Comparison of ENCODE assay signal across 8 cellular contexts in genomic region chr9:112443200-112443599, GRCh38. TPM values are rescaled to one million over a fixed set of nuclear protein-coding genes. Genes with fewer than 3 reads are reported as not detected.
A peak's percentile ranks its signal among the peaks of the same experiment; 100 is the strongest.
DNase-seq lines count a peak whose midpoint lies in the region; ATAC-seq and TF ChIP-seq lines count a peak whose summit lies in the region.

No MANE protein-coding gene starts in this region.

- no peak overlapping the region for H2AFZ ChIP-seq in KMS-11 (ENCODE audit: low read depth)

- no peak overlapping the region for H3K9ac ChIP-seq in KMS-11
- H3K9ac ChIP-seq in liver (ENCODE audit: low read depth in 1 of 2, low read length in 2 of 2) = no peak overlapping the region

- H3K4me1 ChIP-seq in KMS-11 (ENCODE audit: low read depth, poor library complexity, severe bottlenecking) (no peaks in the 10 kb centered on the region), liver (ENCODE audit: control insufficient read depth in 4 of 4, insufficient read depth in 4 of 4, low read length in 3 of 4) (no peaks in the 10 kb centered on the region)

- no peaks in the 10 kb centered on the region for H4K20me1 ChIP-seq in KMS-11 (ENCODE audit: insufficient read depth)

- ATAC-seq in HG02642 (IDR thresholded peaks at IDR 0.05; ENCODE audit: poor library complexity, unreplicated experiment) (no peak), T-helper 17 cell (no peak)

- no peaks in the 10 kb centered on the region for H3K27me3 ChIP-seq in KMS-11 (ENCODE audit: insufficient read depth, low read depth)
- no peaks in the 10 kb centered on the region for H3K27me3 ChIP-seq in liver (ENCODE audit: control insufficient read depth in 4 of 4, insufficient read depth in 4 of 4, low read length in 3 of 4)

- peak; percentile 53 to 70 for TF ChIP-seq RAD21 in liver (IDR thresholded peaks at IDR 0.05)

- no peaks in the 10 kb centered on the region for H3K27me3 Mint-ChIP-seq in activated naive CD4-positive, alpha-beta T cell treated with anti-CD3 and anti-CD28 coated beads for 36 hours (ENCODE audit: low read depth)
- no peaks in the 10 kb centered on the region for H3K27me3 Mint-ChIP-seq in T-helper 17 cell

- CTCF ChIA-PET in activated naive CD4-positive, alpha-beta T cell treated with anti-CD3 and anti-CD28 coated beads for 36 hours (lab: Charles Lee) = interaction anchor here (0.6 to 3.0 kb wide), 6 partner anchors 8 to 350 kb away, joined by 3 to 12 read pairs (median 4); no protein-coding TSS in a partner anchor

- H3K27ac ChIP-seq in KMS-11 (no peak overlapping the region), liver (ENCODE audit: low read depth in 1 of 2, low read length in 2 of 2) (no peak overlapping the region)

- intact Hi-C loops in activated naive CD4-positive, alpha-beta T cell treated with anti-CD3 and anti-CD28 coated beads for 36 hours (cut with micrococcal nuclease) = loop anchor here (1.0 kb wide), 2 partner anchors 274 to 350 kb away; no protein-coding TSS in a partner anchor

- no peaks in the 10 kb centered on the region for H3K79me2 ChIP-seq in KMS-11 (ENCODE audit: insufficient read depth, low read depth)

- H3K9me3 ChIP-seq in liver (ENCODE audit: control insufficient read depth in 4 of 4, low read length in 3 of 4) (no peaks in the 10 kb centered on the region), T-helper 17 cell (ENCODE audit: control insufficient read depth, low read length, poor library complexity, severe bottlenecking) (no peaks in the 10 kb centered on the region)

- H3K9me3 Mint-ChIP-seq in activated naive CD4-positive, alpha-beta T cell treated with anti-CD3 and anti-CD28 coated beads for 36 hours = no peaks in the 10 kb centered on the region

- H3K36me3 Mint-ChIP-seq in activated naive CD4-positive, alpha-beta T cell treated with anti-CD3 and anti-CD28 coated beads for 36 hours (ENCODE audit: low read depth) = peaks cover 4% of the 10 kb centered on the region
- H3K36me3 Mint-ChIP-seq in T-helper 17 cell (ENCODE audit: low read depth) = peaks cover 5% of the 10 kb centered on the region

- peak; percentile 44 for TF ChIP-seq CTCF in KMS-11 (conservative IDR thresholded peaks at IDR 0.05; ENCODE audit: low read depth, low read length)
- TF ChIP-seq CTCF in liver (IDR thresholded peaks at IDR 0.05; ENCODE audit: low read depth, low read length, missing input control) = peak; percentile 31

- H3K4me1 Mint-ChIP-seq in activated naive CD4-positive, alpha-beta T cell treated with anti-CD3 and anti-CD28 coated beads for 36 hours (ENCODE audit: low read depth) = no peaks in the 10 kb centered on the region
- H3K4me1 Mint-ChIP-seq in T-helper 17 cell = peaks cover 6% of the 10 kb centered on the region

- H3K36me3 ChIP-seq in KMS-11 (ENCODE audit: insufficient read depth) = no peaks in the 10 kb centered on the region
- peaks cover 5 to 28% (median 12%) of the 10 kb centered on the region in 4 donors for H3K36me3 ChIP-seq in liver (ENCODE audit: control insufficient read depth in 4 of 4, insufficient read depth in 3 of 4, low read depth in 1 of 4, low read length in 3 of 4)

- H3K4me2 ChIP-seq in KMS-11 = no peak overlapping the region

- H3K4me3 ChIP-seq in KMS-11 (IDR thresholded peaks at IDR 0.05; ENCODE audit: insufficient read depth, low read depth, low read length) (no peak overlapping the region), liver (ENCODE audit: low read depth in 1 of 3, low read length in 3 of 3) (no peak overlapping the region)

- no peak overlapping the region for H3K4me3 Mint-ChIP-seq in activated naive CD4-positive, alpha-beta T cell treated with anti-CD3 and anti-CD28 coated beads for 36 hours
- H3K4me3 Mint-ChIP-seq in T-helper 17 cell = no peak overlapping the region

- no peak overlapping the region for H3K27ac Mint-ChIP-seq in activated naive CD4-positive, alpha-beta T cell treated with anti-CD3 and anti-CD28 coated beads for 36 hours
- H3K27ac Mint-ChIP-seq in T-helper 17 cell = no peak overlapping the region

- DNase-seq in EL = peak; percentile 26
- peak; percentile 47 for DNase-seq in activated naive CD4-positive, alpha-beta T cell treated with anti-CD3 and anti-CD28 coated beads for 36 hours
- no peak for DNase-seq in NCI-H2227 treated with DMSO at 0.1 percent for 48 hours (lab: John Stamatoyannopoulos, UW)
- DNase-seq in COLO829 (ENCODE audit: low spot score) = no peak
- DNase-seq in T-helper 17 cell = no peak

TF ChIP-seq in liver, 16 proteins besides CTCF, POLR2A, EP300 and RAD21:
- no peak for TF ChIP-seq ZBTB33 (IDR thresholded peaks at IDR 0.05)
- TF ChIP-seq REST (IDR thresholded peaks at IDR 0.05) = no peak
- no peak for TF ChIP-seq TAF1 (conservative IDR thresholded peaks at IDR 0.05)
- no peak for TF ChIP-seq FOXA1 (IDR thresholded peaks at IDR 0.05)
- TF ChIP-seq NR2F2 (IDR thresholded peaks at IDR 0.05) = no peak
- no peak for TF ChIP-seq ATF3 (IDR thresholded peaks at IDR 0.05)
- no peak for TF ChIP-seq FOXA2 (IDR thresholded peaks at IDR 0.05)
- no peak for TF ChIP-seq JUND (IDR thresholded peaks at IDR 0.05)
- TF ChIP-seq SP1 (IDR thresholded peaks at IDR 0.05) = no peak
- no peak for TF ChIP-seq EGR1 (IDR thresholded peaks at IDR 0.05; ENCODE audit: low read depth in 2 of 2)
- TF ChIP-seq YY1 (IDR thresholded peaks at IDR 0.05) = no peak
- no peak for TF ChIP-seq HNF4A (conservative IDR thresholded peaks at IDR 0.05)
- no peak for TF ChIP-seq MAX (IDR thresholded peaks at IDR 0.05)
TF ChIP-seq in liver: peak in this region for 0.

RNA-seq across cellular contexts. Expression of gene KIAA1958, which starts 43.4 kb away (rescaled TPM):
- 1 to 10 TPM; 6.7 to 7.6 TPM for total RNA-seq in activated naive CD4-positive, alpha-beta T cell treated with anti-CD3 and anti-CD28 coated beads for 36 hours
- total RNA-seq in liver (1 to 10 TPM; 4.5 to 7.1 TPM), T-helper 17 cell (1 to 10 TPM; 2.1 to 2.8 TPM)
- 1 to 10 TPM in 1 of 2 donors, under 1 TPM in 1; 0.99 to 2.1 TPM for polyA plus RNA-seq in liver

Comparison
In these comparisons a context has a peak if more than half of its experiments do, and no peak if none do; other contexts are left out.
1. DNase-seq: peak in EL (single experiment) and activated naive CD4-positive, alpha-beta T cell treated with anti-CD3 and anti-CD28 coated beads for 36 hours (single experiment); none in NCI-H2227 treated with DMSO at 0.1 percent for 48 hours (single experiment), COLO829 (single experiment) and T-helper 17 cell (0 of 3).